In genomic region chr6:137772541-137773289, GRCh38 we compare ENCODE assay signal across 21 cellular contexts.
DNase-seq lines count a peak whose midpoint lies in the region; ATAC-seq, FAIRE-seq and TF ChIP-seq lines count a peak whose summit lies in the region.
"Had no signal": no experiment of that assay in that cellular context is flagged by ENCODE, and none has a peak within 500 bp of the region (broad histone marks: within the 10 kb centered on the region; RNA-seq: fewer than 3 reads in every experiment).

No MANE protein-coding gene starts in this region.

- H3K27ac Mint-ChIP-seq in CD14-positive monocyte: peak overlapping the region; percentile 55 to 98 (median 94)
- H3K27ac Mint-ChIP-seq: CD8-positive, alpha-beta T cell; GM23338; H9 had no signal

- peaks cover 0 to 2% (median 0%) of the 10 kb centered on the region in 7 donors for H3K9me3 Mint-ChIP-seq in CD14-positive monocyte
- H3K9me3 Mint-ChIP-seq: CD4-positive, CD25-positive, alpha-beta regulatory T cell; CD8-positive, alpha-beta T cell; GM23338; H9 had no signal

- 19% methylated on average over 8 of the region's 8 CpGs for WGBS in K562 (ENCODE audit: insufficient coverage, low coverage, missing lambda C conversion rate)

- POLR2A ChIA-PET in K562 (lab: Yijun Ruan, JAX): interaction anchor here (1.2 kb wide), 1 partner anchor 10 kb away, joined by 4 read pairs; no protein-coding TSS in a partner anchor

- no peaks in the 10 kb centered on the region for H3K9me1 ChIP-seq in K562 (ENCODE audit: control insufficient read depth, insufficient read depth, low read length)

- H3K4me1 Mint-ChIP-seq in CD14-positive monocyte: peaks cover 53% of the 10 kb centered on the region
- H3K4me1 Mint-ChIP-seq: GM23338, H9 had no signal

- no peak overlapping the region for H3K9ac ChIP-seq in K562 (ENCODE audit: insufficient read depth in 1 of 2, low read depth in 2 of 2, low read length in 2 of 2)
- H3K9ac ChIP-seq: BLaER1 treated with 17β-estradiol and CSF1 and Interleukin-3, amounts not matched to agents 10 nM and 100 nM had no signal

- no peak overlapping the region for H3K4me2 ChIP-seq in K562 (ENCODE audit: insufficient read depth, low read length)
- H3K4me2 ChIP-seq: GM23338 had no signal

- DNase-seq in CD14-positive monocyte (ENCODE audit: low spot score): no peak
- no peak for DNase-seq in K562 (ENCODE audit: extremely low read depth in 1 of 4, low spot score in 3 of 4)
- DNase-seq in AG08395 (ENCODE audit: low spot score): no peak
- no peak for DNase-seq in dedifferentiated amniotic fluid mesenchymal stem cell (ENCODE audit: extremely low spot score)
- DNase-seq: AML-193; BE2C; Caco-2; CD4-positive, CD25-positive, alpha-beta regulatory T cell; CD8-positive, alpha-beta T cell; DMS153; DND-41; H9 had no signal

- no peak for FAIRE-seq in K562 (lab: Jason Lieb, UNC)
- FAIRE-seq: A204.1, G401.6, GM12892 had no signal

- no peak for TF ChIP-seq CTCF in CD14-positive monocyte (IDR thresholded peaks at IDR 0.05)
- no peak for TF ChIP-seq CTCF in K562 (IDR thresholded peaks at IDR 0.05 in 2 of 3, conservative IDR thresholded peaks at IDR 0.05 in 1 of 3; ENCODE audit: insufficient read depth in 2 of 3, low read depth in 1 of 3, low read length in 3 of 3)
- no peak for TF ChIP-seq CTCF in neutrophil (IDR thresholded peaks at IDR 0.05)

- H3K36me3 Mint-ChIP-seq in CD14-positive monocyte: no peaks in the 10 kb centered on the region
- H3K36me3 Mint-ChIP-seq: CD4-positive, CD25-positive, alpha-beta regulatory T cell; CD8-positive, alpha-beta T cell had no signal

- in situ Hi-C loops in K562 (cut with MboI): no loop called here

- H4K20me1 ChIP-seq in K562 (replicated peaks; ENCODE audit: control insufficient read depth, insufficient read depth, low read length): no peaks in the 10 kb centered on the region
- H4K20me1 ChIP-seq: BLaER1 treated with 17β-estradiol and CSF1 and Interleukin-3, amounts not matched to agents 10 nM and 100 nM had no signal

- H3K27me3 ChIP-seq in K562 (ENCODE audit: control insufficient read depth in 2 of 2, insufficient read depth in 2 of 2, low read length in 2 of 2): no peaks in the 10 kb centered on the region
- H3K27me3 ChIP-seq in neutrophil: no peaks in the 10 kb centered on the region
- H3K27me3 ChIP-seq: BE2C; BLaER1 treated with 17β-estradiol and CSF1 and Interleukin-3, amounts not matched to agents 10 nM and 100 nM had no signal

- no peak for TF ChIP-seq EP300 in K562 (IDR thresholded peaks at IDR 0.05; ENCODE audit: low read length)

- H2AFZ ChIP-seq in K562 (ENCODE audit: low read depth, low read length): no peak overlapping the region; the same call in 1 of the 2 replicates
- H2AFZ ChIP-seq: GM23338 had no signal

- intact Hi-C loops in CD14-positive monocyte (cut with micrococcal nuclease) (loop anchor here in 1 of 2 donors (5.0 kb wide), 2 partner anchors 40 to 65 kb away; no protein-coding TSS in a partner anchor), K562 (cut with micrococcal nuclease) (no loop called here)

- no TSS peak for BruUV-seq in K562 (replicated peaks; lab: Mats Ljungman, UMichigan)

- H3K27ac ChIP-seq in K562 (ENCODE audit: extremely low read depth, low read depth, low read length) (no peak overlapping the region), neutrophil (peak overlapping the region; percentile 63)
- H3K27ac ChIP-seq: 22Rv1 had no signal

- no peaks in the 10 kb centered on the region for H3K36me3 ChIP-seq in K562 (ENCODE audit: control insufficient read depth, insufficient read depth, low read length)
- no peaks in the 10 kb centered on the region for H3K36me3 ChIP-seq in neutrophil
- H3K36me3 ChIP-seq: BE2C; BLaER1 treated with 17β-estradiol and CSF1 and Interleukin-3, amounts not matched to agents 10 nM and 100 nM had no signal

- H3K4me3 Mint-ChIP-seq in CD14-positive monocyte: no peak overlapping the region
- H3K4me3 Mint-ChIP-seq: CD4-positive, CD25-positive, alpha-beta regulatory T cell; CD8-positive, alpha-beta T cell; GM23338; H9 had no signal

- ATAC-seq in K562: peak; percentile 34; the same call in 2 of the 3 replicates
- no peak for ATAC-seq in GM21786 (IDR thresholded peaks at IDR 0.05; ENCODE audit: unreplicated experiment)
- ATAC-seq: CD8-positive, alpha-beta T cell; GM23338; HCT116 had no signal

- H3K9me3 ChIP-seq in K562 (replicated peaks; ENCODE audit: control insufficient read depth, insufficient read depth, low read depth, low read length) (no peaks in the 10 kb centered on the region), neutrophil (no peaks in the 10 kb centered on the region)
- H3K9me3 ChIP-seq: BE2C had no signal

- no peaks in the 10 kb centered on the region for H3K79me2 ChIP-seq in K562 (ENCODE audit: control insufficient read depth, insufficient read depth, low read length)

- H3K4me1 ChIP-seq in K562 (replicated peaks in 1 of 2; ENCODE audit: control insufficient read depth in 2 of 2, insufficient read depth in 2 of 2, low read length in 2 of 2) (peaks cover 0 to 12% of the 10 kb centered on the region in 2 experiments; a peak in 3 of 5 replicates), neutrophil (ENCODE audit: control insufficient read depth in 1 of 2, insufficient read depth in 1 of 2, low read depth in 1 of 2, low read length in 1 of 2) (peaks cover 30 to 45% of the 10 kb centered on the region in 2 experiments)
- H3K4me1 ChIP-seq: BE2C had no signal

- CTCF ChIA-PET in K562 (lab: Yijun Ruan, JAX; ENCODE audit: low intra/inter-chr PET ratio): no interaction called here

- no peak for TF ChIP-seq RAD21 in K562 (CRISPR knock-in tag; conservative IDR thresholded peaks at IDR 0.05 in 1 of 2, IDR thresholded peaks at IDR 0.05 in 1 of 2)

- H3K4me3 ChIP-seq in K562: no peak overlapping the region
- no peak overlapping the region for H3K4me3 ChIP-seq in neutrophil (ENCODE audit: low read depth in 1 of 2, low read length in 1 of 2)
- H3K4me3 ChIP-seq: BLaER1 treated with 17β-estradiol and CSF1 and Interleukin-3, amounts not matched to agents 10 nM and 100 nM; GM23338 had no signal

- H3K27me3 Mint-ChIP-seq in CD14-positive monocyte (ENCODE audit: low read depth in 3 of 3): peaks cover 0 to 5% (median 0%) of the 10 kb centered on the region in 3 donors
- H3K27me3 Mint-ChIP-seq: CD4-positive, CD25-positive, alpha-beta regulatory T cell had no signal

- TF ChIP-seq POLR2A in K562 (conservative IDR thresholded peaks at IDR 0.05): no peak

TF ChIP-seq in K562, 482 proteins besides CTCF, POLR2A, EP300 and RAD21 (continues in another document):
- TF ChIP-seq PATZ1 (CRISPR knock-in tag; IDR thresholded peaks at IDR 0.05; ENCODE audit: borderline replicate concordance) (no peak), THRA (IDR thresholded peaks at IDR 0.05) (no peak), FOXA1 (IDR thresholded peaks at IDR 0.05; ENCODE audit: borderline replicate concordance) (no peak), ARID1B (IDR thresholded peaks at IDR 0.05) (no peak), TBL1XR1 (IDR thresholded peaks at IDR 0.05; ENCODE audit: low read length in 2 of 2) (no peak), MAFG (tag; conservative IDR thresholded peaks at IDR 0.05) (peak; percentile 54), C11orf30 (IDR thresholded peaks at IDR 0.05; ENCODE audit: low read depth) (peak; percentile 23; the same call in 1 of the 2 replicates), ATF3 (IDR thresholded peaks at IDR 0.05) (peak; percentile 41; the same call in 1 of the 2 replicates), ATF3 (CRISPR knock-in tag; conservative IDR thresholded peaks at IDR 0.05) (no peak), BHLHE40 (IDR thresholded peaks at IDR 0.05; ENCODE audit: low read length) (0 out of 2 replicates have a peak, but pooled peaks have one; percentile 6), NR4A1 (CRISPR knock-in tag; IDR thresholded peaks at IDR 0.05) (no peak), NR4A1 (tag; IDR thresholded peaks at IDR 0.05) (no peak)
